8 cellular contexts compared by ENCODE assay signal in the genomic region with DNA sequence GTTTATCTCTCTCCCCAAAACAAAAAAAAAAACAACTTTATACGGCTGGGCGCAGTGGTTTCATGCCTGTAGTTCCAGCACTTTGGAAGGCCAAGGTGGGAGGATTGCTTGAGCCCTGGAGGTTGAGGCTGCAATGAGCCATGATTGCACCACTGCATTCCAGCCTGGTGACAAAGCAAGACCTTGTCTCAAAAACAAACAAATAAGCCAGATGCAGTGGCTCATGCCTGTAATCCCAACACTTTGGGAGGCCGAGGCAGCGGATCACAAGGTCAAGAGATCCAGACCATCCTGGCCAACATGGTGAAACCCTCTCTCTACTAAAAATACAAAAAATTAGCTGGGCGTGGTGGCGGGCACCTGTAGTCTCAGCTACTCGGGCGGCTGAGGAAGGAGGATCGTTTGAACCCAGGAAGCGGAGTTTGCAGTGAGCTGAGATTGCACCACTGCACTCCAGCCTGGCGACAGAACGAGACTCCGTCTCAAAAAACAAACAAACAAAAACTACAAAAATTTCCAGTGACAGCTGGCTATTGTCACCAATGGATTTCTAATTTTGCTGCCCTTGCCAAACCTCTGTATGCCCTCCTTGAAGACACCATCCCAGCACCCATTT. TPM values are rescaled to one million over a fixed set of nuclear protein-coding genes. Genes with fewer than 3 reads are reported as not detected.
DNase-seq lines count a peak whose midpoint lies in the region; FAIRE-seq and TF ChIP-seq lines count a peak whose summit lies in the region.
"Not testable (repeated sequence)": the region's sequence is repeated elsewhere in the genome, so short reads cannot be mapped to it uniquely, and the experiment has no call there.
"Had no signal": no experiment of that assay in that cellular context is flagged by ENCODE, and none has a peak within 500 bp of the region (broad histone marks: within the 10 kb centered on the region; RNA-seq: fewer than 3 reads in every experiment).

No MANE protein-coding gene starts in this region.

- H3K36me3 ChIP-seq in PC-9 (ENCODE audit: low read depth) (peaks cover 22% of the 10 kb centered on the region), astrocyte (ENCODE audit: insufficient read depth, low read length) (peaks cover 25% of the 10 kb centered on the region)

- peak overlapping the region; percentile 13; the same call in 1 of the 2 replicates for H3K27ac ChIP-seq in 22Rv1
- H3K27ac ChIP-seq in PC-9; astrocyte (ENCODE audit: low read depth, low read length): not testable (repeated sequence)

- intact Hi-C loops in PC-9 (cut with micrococcal nuclease; ENCODE audit: unreplicated experiment) = not testable (repeated sequence)

- peak; percentile 59 for DNase-seq in HCEC 1CT
- peak; percentile 27 to 74 for DNase-seq in PC-9
- peak; percentile 8 for DNase-seq in astrocyte (ENCODE audit: low read depth)
- DNase-seq in fibroblast of pulmonary artery (ENCODE audit: low read depth) = peak; percentile 72
- DNase-seq in neural crest cell (ENCODE audit: low read depth, low spot score) = not testable (repeated sequence)

- CTCF ChIA-PET in PC-9 (lab: Charles Lee) = interaction anchor here (0.6 kb wide), 1 partner anchor 196 kb away, joined by 4 read pairs; no protein-coding TSS in a partner anchor

- not testable (repeated sequence) for H3K4me1 Mint-ChIP-seq in astrocyte (ENCODE audit: low read depth, unreplicated experiment); neural crest cell

- H3K4me2 ChIP-seq in PC-9; astrocyte (ENCODE audit: low read length): not testable (repeated sequence)

- H3K4me1 ChIP-seq in PC-9 (replicated peaks; ENCODE audit: insufficient read depth) = peaks cover 13% of the 10 kb centered on the region; the same call in 1 of the 2 replicates
- not testable (repeated sequence) for H3K4me1 ChIP-seq in astrocyte (ENCODE audit: insufficient read depth, low read length)

- not testable (repeated sequence) for H3K27me3 ChIP-seq in PC-9 (ENCODE audit: insufficient read depth, low read depth); astrocyte (ENCODE audit: insufficient read depth, low read length)

- not testable (repeated sequence) for H3K4me3 ChIP-seq in PC-9; astrocyte (ENCODE audit: insufficient read depth, low read depth, low read length); fibroblast of pulmonary artery (replicated peaks; ENCODE audit: low read depth, low read length)

- POLR2A ChIA-PET in PC-9 (lab: Charles Lee; ENCODE audit: unreplicated experiment) = not testable (repeated sequence)

- H3K4me3 Mint-ChIP-seq in astrocyte (ENCODE audit: unreplicated experiment); neural crest cell: not testable (repeated sequence)

- peaks cover 33% of the 10 kb centered on the region; the same call in 1 of the 2 replicates for H3F3A ChIP-seq in PC-9 (ENCODE audit: insufficient read depth, low read depth)

- not testable (repeated sequence) for H3K79me2 ChIP-seq in PC-9 (ENCODE audit: low read depth); astrocyte (ENCODE audit: insufficient read depth, low read length)

- not testable (repeated sequence) for BruUV-seq in PC-9 (replicated peaks; lab: Mats Ljungman, UMichigan)

- H4K20me1 ChIP-seq in PC-9 (ENCODE audit: insufficient read depth); astrocyte (ENCODE audit: insufficient read depth, low read length): not testable (repeated sequence)

- not testable (repeated sequence) for H3K9ac ChIP-seq in astrocyte (ENCODE audit: low read length)

- H3K9me3 Mint-ChIP-seq in astrocyte (ENCODE audit: unreplicated experiment) = peaks cover 13% of the 10 kb centered on the region
- not testable (repeated sequence) for H3K9me3 Mint-ChIP-seq in neural crest cell

- not testable (repeated sequence) for FAIRE-seq in astrocyte (lab: Jason Lieb, UNC)

- H3K36me3 Mint-ChIP-seq in astrocyte (ENCODE audit: low read depth, unreplicated experiment) = peaks cover 19% of the 10 kb centered on the region
- peaks cover 34% of the 10 kb centered on the region for H3K36me3 Mint-ChIP-seq in neural crest cell (ENCODE audit: low read depth)

- not testable (repeated sequence) for H3K27me3 Mint-ChIP-seq in astrocyte (ENCODE audit: low read depth, unreplicated experiment); neural crest cell (ENCODE audit: low read depth)

- not testable (repeated sequence) for H2AFZ ChIP-seq in PC-9; astrocyte (ENCODE audit: low read depth, low read length)

- H3K27ac Mint-ChIP-seq in astrocyte (ENCODE audit: unreplicated experiment) = not testable (repeated sequence)
- peak overlapping the region; percentile 57 for H3K27ac Mint-ChIP-seq in neural crest cell (ENCODE audit: unreplicated experiment)

- peaks cover 17% of the 10 kb centered on the region for H3K9me3 ChIP-seq in PC-9 (ENCODE audit: insufficient read depth, low read depth)
- not testable (repeated sequence) for H3K9me3 ChIP-seq in astrocyte (ENCODE audit: insufficient read depth, low read depth, low read length)

- not testable (repeated sequence) for H3K9me2 ChIP-seq in PC-9 (ENCODE audit: insufficient read depth)

- TF ChIP-seq CTCF in 22Rv1 (IDR thresholded peaks at IDR 0.05); PC-9 (conservative IDR thresholded peaks at IDR 0.05); astrocyte (IDR thresholded peaks at IDR 0.05; ENCODE audit: insufficient read depth, low read depth, low read length); fibroblast of pulmonary artery (IDR thresholded peaks at IDR 0.05; ENCODE audit: low read length, missing control alignments); neural crest cell (conservative IDR thresholded peaks at IDR 0.05): not testable (repeated sequence)

RNA-seq across cellular contexts. Expression of a gene that starts 27.5 kb away (rescaled TPM):
- total RNA-seq in PC-9 (2021) (531 and 695 TPM in 2 replicates), astrocyte (906 and 942 TPM in 2 replicates), neural crest cell (637 and 642 TPM in 2 replicates)

RNA-seq across cellular contexts. Expression of a gene that starts 39.3 kb away (rescaled TPM):
- 0.50 TPM in 1 of 2 replicates, not detected in the other for total RNA-seq in PC-9 (2021)
- 4.2 and 4.9 TPM in 2 replicates for total RNA-seq in astrocyte
- 1.8 and 2.1 TPM in 2 replicates for total RNA-seq in neural crest cell
- total RNA-seq: activated CD4-positive, alpha-beta T cell treated with anti-CD3 and anti-CD28 coated beads, Interleukin-2, amount 10 ng/mL, durations not matched to agents 24 days and 14 days; B cell had no signal

RNA-seq across cellular contexts. Expression of a gene that starts 45.0 kb away (rescaled TPM):
- total RNA-seq in PC-9 (2021) (not detected in 2 replicates), astrocyte (0.75 and 1.4 TPM in 2 replicates), neural crest cell (not detected in 2 replicates)

RNA-seq across cellular contexts. Expression of a gene that starts 52.5 kb away (rescaled TPM):
- total RNA-seq in PC-9 (2021) = 42.0 and 67.9 TPM in 2 replicates
- total RNA-seq in astrocyte = 78.9 and 83.8 TPM in 2 replicates
- total RNA-seq in neural crest cell = 72.3 and 74.0 TPM in 2 replicates

RNA-seq across cellular contexts. Expression of a gene that starts 58.2 kb away (rescaled TPM):
- total RNA-seq in PC-9 (2021) (0.79 TPM in 1 of 2 replicates, not detected in the other), astrocyte (not detected in 2 replicates), neural crest cell (not detected in 2 replicates)
- total RNA-seq: B cell had no signal
